In genomic region chr22:49618689-49618953, GRCh38 we compare ENCODE assay signal across 23 cellular contexts.
A peak's percentile ranks its signal among the peaks of the same experiment; 100 is the strongest.
DNase-seq lines count a peak whose midpoint lies in the region; ATAC-seq and TF ChIP-seq lines count a peak whose summit lies in the region.
"Had no signal": no experiment of that assay in that cellular context is flagged by ENCODE, and none has a peak within 500 bp of the region (broad histone marks: within the 10 kb centered on the region; RNA-seq: fewer than 3 reads in every experiment).

No MANE protein-coding gene starts in this region.

- no peak overlapping the region for H3K4me3 ChIP-seq in RWPE2 (ENCODE audit: severe bottlenecking)
- no peak overlapping the region for H3K4me3 ChIP-seq in mucosa of descending colon

- intact Hi-C loops in activated naive CD4-positive, alpha-beta T cell treated with anti-CD3 and anti-CD28 coated beads for 36 hours (cut with micrococcal nuclease), result no loop called here
- intact Hi-C loops in mucosa of descending colon (cut with DNase I, micrococcal nuclease), result no loop called here

- no peaks in the 10 kb centered on the region for H3K27me3 Mint-ChIP-seq in activated naive CD4-positive, alpha-beta T cell treated with anti-CD3 and anti-CD28 coated beads, Interleukin-2, amount 50 U/mL, for 24 hours
- H3K27me3 Mint-ChIP-seq in activated naive CD4-positive, alpha-beta T cell treated with anti-CD3 and anti-CD28 coated beads for 36 hours (ENCODE audit: low read depth), result no peaks in the 10 kb centered on the region
- H3K27me3 Mint-ChIP-seq: B cell had no signal

- H3K4me3 Mint-ChIP-seq in activated naive CD4-positive, alpha-beta T cell treated with anti-CD3 and anti-CD28 coated beads, Interleukin-2, amount 50 U/mL, for 24 hours, result no peak overlapping the region
- no peak overlapping the region for H3K4me3 Mint-ChIP-seq in activated naive CD4-positive, alpha-beta T cell treated with anti-CD3 and anti-CD28 coated beads for 36 hours
- no peak overlapping the region for H3K4me3 Mint-ChIP-seq in stimulated activated effector memory CD8-positive, alpha-beta T cell treated with anti-CD3 and anti-CD28 coated beads, Interleukin-12 subunit alpha, Interleukin-12 subunit beta, amount 100 ng/mL, for 72 hours
- H3K4me3 Mint-ChIP-seq: B cell had no signal

- H3K9me3 ChIP-seq in RWPE2 (ENCODE audit: severe bottlenecking) (no peaks in the 10 kb centered on the region), mucosa of descending colon (no peaks in the 10 kb centered on the region)

- TF ChIP-seq CTCF in RWPE2 (IDR thresholded peaks at IDR 0.05; ENCODE audit: poor library complexity, severe bottlenecking), result no peak
- no peak for TF ChIP-seq CTCF in mucosa of descending colon (IDR thresholded peaks at IDR 0.05)

- no peaks in the 10 kb centered on the region for H3K4me1 ChIP-seq in RWPE2 (ENCODE audit: insufficient read depth, poor library complexity, severe bottlenecking)
- no peaks in the 10 kb centered on the region for H3K4me1 ChIP-seq in mucosa of descending colon (ENCODE audit: low read depth)

- DNase-seq in activated naive CD4-positive, alpha-beta T cell treated with anti-CD3 and anti-CD28 coated beads for 36 hours, result no peak
- DNase-seq in RWPE2 (ENCODE audit: low spot score), result peak; percentile 41
- peak in 2 of 3 donors; percentile 11 to 35 for DNase-seq in mucosa of descending colon
- DNase-seq in stimulated activated effector memory CD8-positive, alpha-beta T cell treated with anti-CD3 and anti-CD28 coated beads, Interleukin-12 subunit alpha, Interleukin-12 subunit beta, amount 100 ng/mL, for 72 hours (ENCODE audit: low spot score in 2 of 2), result no peak
- no peak for DNase-seq in GDM1 (lab: John Stamatoyannopoulos, UW)
- DNase-seq: Calu3, DMS79 treated with DMSO at 0.1 percent for 48 hours, H7, Karpas-422, NCI-H1092, NCI-H1436, NCI-H187, NCI-H2081 treated with DMSO at 0.1 percent for 48 hours, NCI-H2171, NCI-H226, NCI-H510A, NCI-H69, RPMI8226, SIG-M5 had no signal

- CTCF ChIA-PET in activated naive CD4-positive, alpha-beta T cell treated with anti-CD3 and anti-CD28 coated beads for 36 hours (lab: Charles Lee), result no interaction called here

- H3K27me3 ChIP-seq in RWPE2 (ENCODE audit: insufficient read depth, poor library complexity, severe bottlenecking), result peaks cover 3% of the 10 kb centered on the region

- H3K9me3 Mint-ChIP-seq in activated naive CD4-positive, alpha-beta T cell treated with anti-CD3 and anti-CD28 coated beads, Interleukin-2, amount 50 U/mL, for 24 hours, result no peaks in the 10 kb centered on the region
- H3K9me3 Mint-ChIP-seq in activated naive CD4-positive, alpha-beta T cell treated with anti-CD3 and anti-CD28 coated beads for 36 hours, result no peaks in the 10 kb centered on the region
- no peaks in the 10 kb centered on the region for H3K9me3 Mint-ChIP-seq in stimulated activated effector memory CD8-positive, alpha-beta T cell treated with anti-CD3 and anti-CD28 coated beads, Interleukin-12 subunit alpha, Interleukin-12 subunit beta, amount 100 ng/mL, for 72 hours

- no peaks in the 10 kb centered on the region for H3K4me1 Mint-ChIP-seq in activated naive CD4-positive, alpha-beta T cell treated with anti-CD3 and anti-CD28 coated beads, Interleukin-2, amount 50 U/mL, for 24 hours
- H3K4me1 Mint-ChIP-seq in activated naive CD4-positive, alpha-beta T cell treated with anti-CD3 and anti-CD28 coated beads for 36 hours (ENCODE audit: low read depth), result no peaks in the 10 kb centered on the region
- H3K4me1 Mint-ChIP-seq in stimulated activated effector memory CD8-positive, alpha-beta T cell treated with anti-CD3 and anti-CD28 coated beads, Interleukin-12 subunit alpha, Interleukin-12 subunit beta, amount 100 ng/mL, for 72 hours, result peaks cover 18% of the 10 kb centered on the region
- H3K4me1 Mint-ChIP-seq: B cell had no signal

- H3K36me3 Mint-ChIP-seq in activated naive CD4-positive, alpha-beta T cell treated with anti-CD3 and anti-CD28 coated beads, Interleukin-2, amount 50 U/mL, for 24 hours, result peaks cover 4% of the 10 kb centered on the region
- peaks cover 9% of the 10 kb centered on the region for H3K36me3 Mint-ChIP-seq in activated naive CD4-positive, alpha-beta T cell treated with anti-CD3 and anti-CD28 coated beads for 36 hours (ENCODE audit: low read depth)
- peaks cover 7% of the 10 kb centered on the region for H3K36me3 Mint-ChIP-seq in stimulated activated effector memory CD8-positive, alpha-beta T cell treated with anti-CD3 and anti-CD28 coated beads, Interleukin-12 subunit alpha, Interleukin-12 subunit beta, amount 100 ng/mL, for 72 hours

- H3K27ac ChIP-seq in RWPE2 (ENCODE audit: poor library complexity, severe bottlenecking), result no peak overlapping the region
- H3K27ac ChIP-seq: 22Rv1 had no signal

- ATAC-seq in RWPE2 (ENCODE audit: low read depth) (no peak), mucosa of descending colon (no peak), GM18502 (IDR thresholded peaks at IDR 0.05; ENCODE audit: poor library complexity, unreplicated experiment) (no peak)
- no peak for ATAC-seq in stimulated activated effector memory CD8-positive, alpha-beta T cell treated with anti-CD3 and anti-CD28 coated beads, Interleukin-12 subunit alpha, Interleukin-12 subunit beta, amount 100 ng/mL, for 72 hours

- H3K36me3 ChIP-seq in RWPE2 (ENCODE audit: low read depth), result no peaks in the 10 kb centered on the region
- H3K36me3 ChIP-seq in mucosa of descending colon (ENCODE audit: low read depth), result no peaks in the 10 kb centered on the region

- H3K27ac Mint-ChIP-seq in activated naive CD4-positive, alpha-beta T cell treated with anti-CD3 and anti-CD28 coated beads, Interleukin-2, amount 50 U/mL, for 24 hours, result peak overlapping the region; percentile 18
- no peak overlapping the region for H3K27ac Mint-ChIP-seq in activated naive CD4-positive, alpha-beta T cell treated with anti-CD3 and anti-CD28 coated beads for 36 hours
- peak overlapping the region; percentile 80 for H3K27ac Mint-ChIP-seq in stimulated activated effector memory CD8-positive, alpha-beta T cell treated with anti-CD3 and anti-CD28 coated beads, Interleukin-12 subunit alpha, Interleukin-12 subunit beta, amount 100 ng/mL, for 72 hours
- H3K27ac Mint-ChIP-seq: B cell had no signal

Comparison
In these comparisons a context has a peak if more than half of its experiments do, and no peak if none do; other contexts are left out.
1. DNase-seq: peak in RWPE2 (single experiment) and mucosa of descending colon (2 of 3); none in activated naive CD4-positive, alpha-beta T cell treated with anti-CD3 and anti-CD28 coated beads for 36 hours (single experiment), stimulated activated effector memory CD8-positive, alpha-beta T cell treated with anti-CD3 and anti-CD28 coated beads, Interleukin-12 subunit alpha, Interleukin-12 subunit beta, amount 100 ng/mL, for 72 hours (0 of 2) and GDM1 (single experiment).